8 cellular contexts compared by ENCODE assay signal in genomic region chrX:24693453-24694202, GRCh38. TPM values are rescaled to one million over a fixed set of nuclear protein-coding genes. Genes with fewer than 3 reads are reported as not detected.
DNase-seq lines count a peak whose midpoint lies in the region; ATAC-seq and TF ChIP-seq lines count a peak whose summit lies in the region.

Gene POLA1, plus strand, starts transcription at chrX:24693918. Its CDS starts 44 bp downstream, at chrX:24693962.

- H3K9me3 ChIP-seq in GM23248 (ENCODE audit: low read depth) (no peaks in the 10 kb centered on the region), Karpas-422 (ENCODE audit: low read length) (no peaks in the 10 kb centered on the region), fibroblast of lung (ENCODE audit: control insufficient read depth, insufficient read depth, low read depth, low read length) (no peaks in the 10 kb centered on the region)

- H3K9me3 Mint-ChIP-seq in activated T-helper 17 cell treated with anti-CD3 and anti-CD28 coated beads, Interleukin-2, amount 50 U/mL, for 72 hours, result no peaks in the 10 kb centered on the region
- no peaks in the 10 kb centered on the region for H3K9me3 Mint-ChIP-seq in naive B cell
- H3K9me3 Mint-ChIP-seq in stimulated activated effector memory CD8-positive, alpha-beta T cell treated with anti-CD3 and anti-CD28 coated beads, Interleukin-12 subunit alpha, Interleukin-12 subunit beta, amount 100 ng/mL, for 72 hours, result no peaks in the 10 kb centered on the region

- no peaks in the 10 kb centered on the region for H3F3A ChIP-seq in GM23248 (ENCODE audit: insufficient read depth)

- H4K20me1 ChIP-seq in GM23248 (ENCODE audit: insufficient read depth) (no peaks in the 10 kb centered on the region), Karpas-422 (ENCODE audit: insufficient read depth, low read depth, low read length) (no peaks in the 10 kb centered on the region), fibroblast of lung (ENCODE audit: control insufficient read depth, extremely low read depth, insufficient read depth, low read length) (no peaks in the 10 kb centered on the region)

- DNase-seq in Daoy (ENCODE audit: low read depth) (peak; percentile 94), GM23248 (peak; percentile 94), Karpas-422 (peak; percentile 95), RPMI7951 (ENCODE audit: low read depth) (peak; percentile 96), fibroblast of lung (ENCODE audit: low read depth in 2 of 2) (peak; percentile 93 to 96), naive B cell (peak; percentile 66)
- DNase-seq in stimulated activated effector memory CD8-positive, alpha-beta T cell treated with anti-CD3 and anti-CD28 coated beads, Interleukin-12 subunit alpha, Interleukin-12 subunit beta, amount 100 ng/mL, for 72 hours (ENCODE audit: low spot score in 2 of 2), result peak; percentile 56 to 83

- H3K36me3 ChIP-seq in GM23248 (ENCODE audit: low read depth) (no peaks in the 10 kb centered on the region), Karpas-422 (ENCODE audit: insufficient read depth, low read length) (peaks cover 10% of the 10 kb centered on the region; the same call in 1 of the 2 replicates), fibroblast of lung (ENCODE audit: control insufficient read depth, insufficient read depth, low read length) (no peaks in the 10 kb centered on the region)

- H3K4me2 ChIP-seq in GM23248 (ENCODE audit: unreplicated experiment) (peak within 1 kb of the TSS; percentile 88), Karpas-422 (ENCODE audit: low read depth, low read length, poor library complexity, severe bottlenecking) (peak within 1 kb of the TSS; percentile 82), fibroblast of lung (ENCODE audit: extremely low read depth, insufficient read depth, low read length) (peak within 1 kb of the TSS; percentile 80)

- peaks cover 6% of the 10 kb centered on the region for H3K4me1 Mint-ChIP-seq in activated T-helper 17 cell treated with anti-CD3 and anti-CD28 coated beads, Interleukin-2, amount 50 U/mL, for 72 hours
- H3K4me1 Mint-ChIP-seq in naive B cell, result peaks cover 5 to 9% (median 8%) of the 10 kb centered on the region in 3 donors
- H3K4me1 Mint-ChIP-seq in stimulated activated effector memory CD8-positive, alpha-beta T cell treated with anti-CD3 and anti-CD28 coated beads, Interleukin-12 subunit alpha, Interleukin-12 subunit beta, amount 100 ng/mL, for 72 hours, result peaks cover 8% of the 10 kb centered on the region

- H2AFZ ChIP-seq in GM23248 (peak within 1 kb of the TSS; percentile 92), Karpas-422 (ENCODE audit: low read length) (peak within 1 kb of the TSS; percentile 80), fibroblast of lung (ENCODE audit: low read length) (peak within 1 kb of the TSS; percentile 82)

- peak within 1 kb of the TSS; percentile 89 for H3K4me3 ChIP-seq in GM23248
- H3K4me3 ChIP-seq in Karpas-422 (ENCODE audit: low read length), result peak within 1 kb of the TSS; percentile 73
- peak within 1 kb of the TSS; percentile 67 to 79 (median 71) for H3K4me3 ChIP-seq in fibroblast of lung (replicated peaks in 1 of 4; ENCODE audit: control extremely low read depth in 1 of 4, insufficient read depth in 1 of 4, low read depth in 3 of 4, low read length in 4 of 4)

- H3K36me3 Mint-ChIP-seq in activated T-helper 17 cell treated with anti-CD3 and anti-CD28 coated beads, Interleukin-2, amount 50 U/mL, for 72 hours (ENCODE audit: low read depth), result peaks cover 16% of the 10 kb centered on the region
- no peaks in the 10 kb centered on the region for H3K36me3 Mint-ChIP-seq in naive B cell
- peaks cover 12% of the 10 kb centered on the region for H3K36me3 Mint-ChIP-seq in stimulated activated effector memory CD8-positive, alpha-beta T cell treated with anti-CD3 and anti-CD28 coated beads, Interleukin-12 subunit alpha, Interleukin-12 subunit beta, amount 100 ng/mL, for 72 hours

- WGBS in GM23248 (ENCODE audit: low coverage in 1 of 2, low lambda C conversion rate in 2 of 2, missing lambda C conversion rate in 2 of 2), 2 experiments, result 0 to 1% methylated on average over 34 to 49 of the region's 70 CpGs

- H3K27ac ChIP-seq in GM23248 (peak within 1 kb of the TSS; percentile 72), Karpas-422 (ENCODE audit: low read length) (peak within 1 kb of the TSS; percentile 26; the same call in 1 of the 2 replicates), fibroblast of lung (ENCODE audit: insufficient read depth, low read length) (peak within 1 kb of the TSS; percentile 78)

- peak within 1 kb of the TSS; percentile 87 for H3K4me3 Mint-ChIP-seq in activated T-helper 17 cell treated with anti-CD3 and anti-CD28 coated beads, Interleukin-2, amount 50 U/mL, for 72 hours
- peak within 1 kb of the TSS; percentile 90 to 97 (median 94) for H3K4me3 Mint-ChIP-seq in naive B cell
- peak within 1 kb of the TSS; percentile 90 for H3K4me3 Mint-ChIP-seq in stimulated activated effector memory CD8-positive, alpha-beta T cell treated with anti-CD3 and anti-CD28 coated beads, Interleukin-12 subunit alpha, Interleukin-12 subunit beta, amount 100 ng/mL, for 72 hours

- peak within 1 kb of the TSS; percentile 91 for H3K27ac Mint-ChIP-seq in activated T-helper 17 cell treated with anti-CD3 and anti-CD28 coated beads, Interleukin-2, amount 50 U/mL, for 72 hours
- H3K27ac Mint-ChIP-seq in naive B cell, result peak within 1 kb of the TSS; percentile 54 to 96 (median 86)
- peak within 1 kb of the TSS; percentile 97 for H3K27ac Mint-ChIP-seq in stimulated activated effector memory CD8-positive, alpha-beta T cell treated with anti-CD3 and anti-CD28 coated beads, Interleukin-12 subunit alpha, Interleukin-12 subunit beta, amount 100 ng/mL, for 72 hours

- H3K9ac ChIP-seq in GM23248 (peak within 1 kb of the TSS; percentile 91), Karpas-422 (ENCODE audit: low read length) (peak within 1 kb of the TSS; percentile 76), fibroblast of lung (ENCODE audit: insufficient read depth, low read length) (peak within 1 kb of the TSS; percentile 75)

- H3K9me2 ChIP-seq in GM23248 (ENCODE audit: insufficient read depth), result no peaks in the 10 kb centered on the region
- H3K9me2 ChIP-seq in Karpas-422 (replicated peaks; ENCODE audit: insufficient read depth, low read length), result no peaks in the 10 kb centered on the region

- peak; percentile 96 for ATAC-seq in activated T-helper 17 cell treated with anti-CD3 and anti-CD28 coated beads, Interleukin-2, amount 50 U/mL, for 72 hours (replicated peaks)
- peak; percentile 89 to 93 for ATAC-seq in naive B cell (ENCODE audit: low read depth in 2 of 2)
- ATAC-seq in stimulated activated effector memory CD8-positive, alpha-beta T cell treated with anti-CD3 and anti-CD28 coated beads, Interleukin-12 subunit alpha, Interleukin-12 subunit beta, amount 100 ng/mL, for 72 hours, result peak; percentile 99

- H3K79me2 ChIP-seq in GM23248 (ENCODE audit: insufficient read depth) (peaks cover 48% of the 10 kb centered on the region), Karpas-422 (ENCODE audit: low read length) (peaks cover 48% of the 10 kb centered on the region), fibroblast of lung (ENCODE audit: control insufficient read depth, insufficient read depth, low read length) (peaks cover 17% of the 10 kb centered on the region)

- no peaks in the 10 kb centered on the region for H3K4me1 ChIP-seq in GM23248 (ENCODE audit: insufficient read depth)
- H3K4me1 ChIP-seq in Karpas-422 (ENCODE audit: low read length), result peaks cover 31% of the 10 kb centered on the region
- peaks cover 3% of the 10 kb centered on the region for H3K4me1 ChIP-seq in fibroblast of lung (ENCODE audit: control insufficient read depth, extremely low read depth, insufficient read depth, low read length)

- H3K27me3 ChIP-seq in GM23248 (replicated peaks; ENCODE audit: insufficient read depth) (no peaks in the 10 kb centered on the region), Karpas-422 (ENCODE audit: low read length) (no peaks in the 10 kb centered on the region), fibroblast of lung (ENCODE audit: control insufficient read depth, insufficient read depth, low read length) (no peaks in the 10 kb centered on the region)

- in situ Hi-C loops in GM23248 (cut with MboI), result no loop called here

- H3K27me3 Mint-ChIP-seq in activated T-helper 17 cell treated with anti-CD3 and anti-CD28 coated beads, Interleukin-2, amount 50 U/mL, for 72 hours, result no peaks in the 10 kb centered on the region
- H3K27me3 Mint-ChIP-seq in naive B cell, result no peaks in the 10 kb centered on the region

- TF ChIP-seq CTCF in fibroblast of lung (conservative IDR thresholded peaks at IDR 0.05 in 1 of 2, IDR thresholded peaks at IDR 0.05 in 1 of 2; ENCODE audit: low read depth in 1 of 2, low read length in 2 of 2), result peak; percentile 27 to 45

RNA-seq across cellular contexts. Expression of gene POLA1, which starts in this region (rescaled TPM):
- 17.3 and 19.9 TPM in 2 replicates for total RNA-seq in Daoy (2014; rRNA removed; shearing (Covaris generic))
- 6.7 and 9.0 TPM in 2 replicates for total RNA-seq in GM23248 (2014; rRNA removed; shearing (Covaris generic))
- polyA plus RNA-seq in GM23248 (2016; fragmentation: Nextera tagmentation; extraction: Ambion mirVana) (3.6 and 4.1 TPM in 2 replicates), fibroblast of lung (1.7 and 3.8 TPM in 2 replicates), naive B cell (ENCODE audit: low read depth in 6 of 6) (1 to 10 TPM in 5 of 6 donors, not detected in 1; 5.3 to 6.5 (median 6.1) TPM)
- total RNA-seq in Karpas-422 (2014; rRNA removed; shearing (Covaris generic); ENCODE audit: low replicate concordance), result 22.4 and 26.7 TPM in 2 replicates
- total RNA-seq in RPMI7951 (2014; rRNA removed; shearing (Covaris generic)), result 26.2 and 28.6 TPM in 2 replicates
- 10 to 100 TPM; 36.8 to 41.9 TPM for total RNA-seq in activated T-helper 17 cell treated with anti-CD3 and anti-CD28 coated beads, Interleukin-2, amount 50 U/mL, for 72 hours
- total RNA-seq in fibroblast of lung, result 9.2 and 10.3 TPM in 2 replicates
- polyA plus RNA-seq in fibroblast of lung (2012), result 3.9 and 9.6 TPM in 2 replicates
- polyA minus RNA-seq in fibroblast of lung (ENCODE audit: low replicate concordance), result 11.3 TPM in 1 of 2 replicates, not detected in the other

Comparison
In these comparisons a context has a peak if more than half of its experiments do, and no peak if none do; other contexts are left out.
1. Peak in every context shown above with its lines: DNase-seq, ATAC-seq, H3K4me3 ChIP-seq and H3K27ac ChIP-seq.
2. H3K27ac ChIP-seq: peak in every context shown above with its lines; median percentile 78 in fibroblast of lung; 72 in GM23248; 26 in Karpas-422.